Comparison of ENCODE assay signal across 8 cellular contexts in genomic region chr22:31753634-31754471, GRCh38. TPM values are rescaled to one million over a fixed set of nuclear protein-coding genes. Genes with fewer than 3 reads are reported as not detected.
DNase-seq lines count a peak whose midpoint lies in the region; ATAC-seq and TF ChIP-seq lines count a peak whose summit lies in the region.

TSS of gene DEPDC5 (plus strand) at chr22:31754019. CDS start at chr22:31754922, 903 bp downstream.

- H3K4me1 Mint-ChIP-seq in activated naive CD8-positive, alpha-beta T cell treated with anti-CD3 and anti-CD28 coated beads, Interleukin-2, amount 10 ng/mL, durations not matched to agents 7 days and 5 days, result peaks cover 39% of the 10 kb centered on the region

- H3K9me3 Mint-ChIP-seq in activated naive CD8-positive, alpha-beta T cell treated with anti-CD3 and anti-CD28 coated beads, Interleukin-2, amount 10 ng/mL, durations not matched to agents 7 days and 5 days, result no peaks in the 10 kb centered on the region

- H3K9me2 ChIP-seq in SU-DHL-6 (replicated peaks; ENCODE audit: insufficient read depth, low read length), result no peaks in the 10 kb centered on the region

- H3K27ac Mint-ChIP-seq in activated naive CD8-positive, alpha-beta T cell treated with anti-CD3 and anti-CD28 coated beads, Interleukin-2, amount 10 ng/mL, durations not matched to agents 7 days and 5 days, result peak within 1 kb of the TSS; percentile 99

- peak; percentile 77 for TF ChIP-seq POLR2A in ovary (IDR thresholded peaks at IDR 0.05)

- H2AFZ ChIP-seq in SU-DHL-6 (ENCODE audit: low read depth, low read length, severe bottlenecking), result peak within 1 kb of the TSS; percentile 57

- peak within 1 kb of the TSS; percentile 83 for H3K4me3 Mint-ChIP-seq in activated naive CD8-positive, alpha-beta T cell treated with anti-CD3 and anti-CD28 coated beads, Interleukin-2, amount 10 ng/mL, durations not matched to agents 7 days and 5 days

- DNase-seq in GM10266 (ENCODE audit: extremely low spot score) (peak; percentile 95), NCI-H1417 (lab: John Stamatoyannopoulos, UW) (peak; percentile 92 to 96 (median 93)), head of caudate nucleus (peak; percentile 88 to 98 (median 96)), ovary (peak; percentile 95 to 97 (median 96))
- DNase-seq in activated naive CD8-positive, alpha-beta T cell treated with anti-CD3 and anti-CD28 coated beads, Interleukin-2, amount 10 ng/mL, durations not matched to agents 7 days and 5 days, result peak; percentile 99

- H4K20me1 ChIP-seq in SU-DHL-6 (ENCODE audit: low read depth, low read length), result no peaks in the 10 kb centered on the region

- peaks cover 37% of the 10 kb centered on the region for H3K79me2 ChIP-seq in SU-DHL-6 (ENCODE audit: insufficient read depth, low read length)

- peak within 1 kb of the TSS; percentile 89 for H3K27ac ChIP-seq in SU-DHL-6 (ENCODE audit: low read depth, low read length)
- H3K27ac ChIP-seq in ovary, result peak within 1 kb of the TSS; percentile 70 to 97
- peak within 1 kb of the TSS; percentile 88 for H3K27ac ChIP-seq in thymus (ENCODE audit: low read depth)

- H3K36me3 Mint-ChIP-seq in activated naive CD8-positive, alpha-beta T cell treated with anti-CD3 and anti-CD28 coated beads, Interleukin-2, amount 10 ng/mL, durations not matched to agents 7 days and 5 days, result no peaks in the 10 kb centered on the region

- no peak for TF ChIP-seq EP300 in ovary (IDR thresholded peaks at IDR 0.05)

- ATAC-seq in HG02642 (IDR thresholded peaks at IDR 0.05; ENCODE audit: poor library complexity, unreplicated experiment), result peak; percentile 77
- ATAC-seq in activated naive CD8-positive, alpha-beta T cell treated with anti-CD3 and anti-CD28 coated beads, Interleukin-2, amount 10 ng/mL, durations not matched to agents 7 days and 5 days (ENCODE audit: low read depth), result peak; percentile 82

- intact Hi-C loops in head of caudate nucleus (cut with DNase I), result loop anchor here (10.0 kb wide), 2 partner anchors 89 to 191 kb away; partner anchors contain the start of genes PISD and YWHAH
- intact Hi-C loops in ovary (cut with DNase I), result loop anchor here in 2 of 4 donors (10.0 kb wide), 1 partner anchor 191 kb away; the partner anchor contains the start of gene YWHAH (in 2 of the 2)

- POLR2A ChIA-PET in activated naive CD8-positive, alpha-beta T cell treated with anti-CD3 and anti-CD28 coated beads, Interleukin-2, amount 10 ng/mL, durations not matched to agents 7 days and 5 days (lab: Charles Lee), result interaction anchor here (0.6 to 1.6 kb wide), 4 partner anchors 77 to 352 kb away, joined by 3 to 10 read pairs (median 6); partner anchors contain the start of gene PISD

- no peaks in the 10 kb centered on the region for H3K27me3 ChIP-seq in SU-DHL-6 (ENCODE audit: low read length)
- no peaks in the 10 kb centered on the region for H3K27me3 ChIP-seq in ovary
- H3K27me3 ChIP-seq in thymus (ENCODE audit: control insufficient read depth, insufficient read depth), result no peaks in the 10 kb centered on the region

- peaks cover 21% of the 10 kb centered on the region for H3F3A ChIP-seq in SU-DHL-6 (ENCODE audit: insufficient read depth)

- peak within 1 kb of the TSS; percentile 98 for H3K4me3 ChIP-seq in SU-DHL-6 (ENCODE audit: insufficient read depth, low read length, poor library complexity, severe bottlenecking)
- H3K4me3 ChIP-seq in ovary, result peak within 1 kb of the TSS; percentile 82
- peak within 1 kb of the TSS; percentile 45 for H3K4me3 ChIP-seq in thymus (ENCODE audit: low read length)

- peak within 1 kb of the TSS; percentile 94 for H3K4me2 ChIP-seq in SU-DHL-6 (ENCODE audit: low read depth, low read length, poor library complexity, severe bottlenecking)

- H3K9ac ChIP-seq in SU-DHL-6 (ENCODE audit: low read length), result peak within 1 kb of the TSS; percentile 95

- H3K9me3 ChIP-seq in SU-DHL-6 (ENCODE audit: insufficient read depth, low read length), result no peaks in the 10 kb centered on the region
- no peaks in the 10 kb centered on the region for H3K9me3 ChIP-seq in ovary
- no peaks in the 10 kb centered on the region for H3K9me3 ChIP-seq in thymus (ENCODE audit: control insufficient read depth)

- TF ChIP-seq CTCF in GM10266 (IDR thresholded peaks at IDR 0.05; ENCODE audit: control insufficient read depth, insufficient read depth, low read depth, missing control alignments), result no peak
- no peak for TF ChIP-seq CTCF in SU-DHL-6 (IDR thresholded peaks at IDR 0.05; ENCODE audit: insufficient read depth, low read length, poor library complexity, severe bottlenecking)
- TF ChIP-seq CTCF in ovary (IDR thresholded peaks at IDR 0.05), result no peak

- H3K4me1 ChIP-seq in ovary (ENCODE audit: insufficient read depth), result peaks cover 6% of the 10 kb centered on the region
- H3K4me1 ChIP-seq in thymus (ENCODE audit: control insufficient read depth, insufficient read depth, low read length), result peaks cover 19% of the 10 kb centered on the region

- WGBS in ovary, 3 donors, result 0 to 1% (median 1%) methylated on average over 47 to 64 of the region's 64 CpGs
- under 1% methylated on average over 64 of the region's 64 CpGs for WGBS in thymus

- H3K27me3 Mint-ChIP-seq in activated naive CD8-positive, alpha-beta T cell treated with anti-CD3 and anti-CD28 coated beads, Interleukin-2, amount 10 ng/mL, durations not matched to agents 7 days and 5 days, result no peaks in the 10 kb centered on the region

- H3K36me3 ChIP-seq in SU-DHL-6 (ENCODE audit: low read length) (no peaks in the 10 kb centered on the region), ovary (no peaks in the 10 kb centered on the region), thymus (ENCODE audit: control insufficient read depth, insufficient read depth) (peaks cover 9% of the 10 kb centered on the region)

RNA-seq across cellular contexts. Expression of gene DEPDC5, which starts in this region (rescaled TPM):
- total RNA-seq in activated naive CD8-positive, alpha-beta T cell treated with anti-CD3 and anti-CD28 coated beads, Interleukin-2, amount 10 ng/mL, durations not matched to agents 7 days and 5 days, result 10 to 100 TPM; 43.6 to 46.6 TPM
- total RNA-seq in ovary, result 10 to 100 TPM; 18.2 to 73.3 (median 39.7) TPM
- polyA plus RNA-seq in ovary, result 10 to 100 TPM; 12.1 to 20.9 TPM
- 9.2 TPM for polyA plus RNA-seq in thymus

Comparison
In these comparisons a context has a peak if more than half of its experiments do, and no peak if none do; other contexts are left out.
1. Peak in every context shown above with its lines: DNase-seq, ATAC-seq, H3K4me3 ChIP-seq and H3K27ac ChIP-seq.
2. H3K4me3 ChIP-seq: peak in every context shown above with its lines; median percentile 98 in SU-DHL-6; 82 in ovary; 45 in thymus.